16 cellular contexts compared by ENCODE assay signal in the genomic region with DNA sequence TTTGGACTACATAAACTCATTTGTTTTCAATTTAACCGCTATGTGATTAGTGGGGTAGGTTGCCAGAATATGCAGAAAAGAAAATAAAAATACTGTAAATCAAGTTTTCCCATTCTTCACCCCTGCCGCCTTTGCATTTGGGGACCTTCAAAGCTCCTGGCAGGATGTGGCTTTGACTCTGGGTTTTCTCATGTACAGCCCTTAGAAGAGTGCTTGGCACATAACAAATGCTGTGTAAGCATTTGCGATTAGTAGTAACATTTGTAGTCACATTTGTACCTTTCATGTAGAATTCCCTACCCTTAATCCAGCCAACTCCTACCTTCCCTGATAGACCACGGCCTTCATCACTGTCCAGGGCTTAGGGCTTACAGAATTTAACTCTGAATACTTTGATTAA.
DNase-seq lines count a peak whose midpoint lies in the region; ATAC-seq, FAIRE-seq and TF ChIP-seq lines count a peak whose summit lies in the region.
"Had no signal": no experiment of that assay in that cellular context is flagged by ENCODE, and none has a peak within 500 bp of the region (broad histone marks: within the 10 kb centered on the region; RNA-seq: fewer than 3 reads in every experiment).

No MANE protein-coding gene starts in this region.

- intact Hi-C loops in HepG2 (cut with micrococcal nuclease; ENCODE audit: unreplicated experiment): no loop called here
- intact Hi-C loops in right lobe of liver (cut with DNase I): no loop called here
- intact Hi-C loops in sigmoid colon (cut with DNase I): no loop called here

- no peaks in the 10 kb centered on the region for H3K36me3 Mint-ChIP-seq in GM23338 (ENCODE audit: low read depth)

- TF ChIP-seq POLR2A in HepG2 (IDR thresholded peaks at IDR 0.05; ENCODE audit: insufficient read depth in 1 of 2, low read depth in 2 of 2, low read length in 2 of 2): no peak
- no peak for TF ChIP-seq POLR2A in right lobe of liver (IDR thresholded peaks at IDR 0.05)
- no peak for TF ChIP-seq POLR2A in sigmoid colon (IDR thresholded peaks at IDR 0.05)

- in situ Hi-C loops in HepG2 (cut with HindIII; ENCODE audit: extremely low pct_ligation_motif_present, low pct_unique_long_range_greater_than_20kb): no loop called here

- POLR2A ChIA-PET in HepG2 (lab: Yijun Ruan, JAX): interaction anchor here (2.2 to 5.7 kb wide), 5 partner anchors 20 to 58 kb away, joined by 10 to 66 read pairs (median 25); no protein-coding TSS in a partner anchor

- no peak overlapping the region for H3K9ac ChIP-seq in HepG2 (ENCODE audit: insufficient read depth, low read depth, low read length)

- no peak overlapping the region for H3K4me2 ChIP-seq in HepG2 (ENCODE audit: low read depth, low read length)
- no peak overlapping the region for H3K4me2 ChIP-seq in GM23338

- CTCF ChIA-PET in HepG2 (lab: Yijun Ruan, JAX; ENCODE audit: low intra/inter-chr PET ratio, low total read pairs): no interaction called here

- DNase-seq in HepG2 (ENCODE audit: low spot score) (no peak), right lobe of liver (no peak), SJSA1 (ENCODE audit: low read depth in 1 of 2, low spot score in 2 of 2) (no peak), sigmoid colon (no peak), GM23338 (ENCODE audit: low spot score) (no peak), DMS153 (lab: John Stamatoyannopoulos, UW) (no peak)
- peak; percentile 9 for DNase-seq in central memory CD4-positive, alpha-beta T cell
- DNase-seq: activated CD4-positive, alpha-beta T cell treated with anti-CD3 and anti-CD28 coated beads, Interleukin-2, amount 50 U/mL, for 1 hour; activated effector memory CD4-positive, alpha-beta T cell treated with anti-CD3 and anti-CD28 coated beads, Interleukin-2, amount 50 U/mL, for 16 hours; mesendoderm; NCI-H82; Right ventricle myocardium superior; T-helper 9 cell; upper lobe of left lung had no signal

- H3K27ac ChIP-seq in HepG2 (ENCODE audit: extremely low read length, insufficient read depth, low read length) (no peak overlapping the region), right lobe of liver (peak overlapping the region in 1 of 3 donors; percentile 95), SJSA1 (peak overlapping the region; percentile 43), sigmoid colon (peak overlapping the region in 3 of 4 donors; percentile 49 to 64 (median 58)), GM23338 (ENCODE audit: low read depth) (no peak overlapping the region)

- TF ChIP-seq EP300 in HepG2 (IDR thresholded peaks at IDR 0.05; ENCODE audit: low read depth in 2 of 2, low read length in 2 of 2): no peak
- no peak for TF ChIP-seq EP300 in HepG2 (CRISPR knock-in tag; IDR thresholded peaks at IDR 0.05; ENCODE audit: borderline replicate concordance)
- TF ChIP-seq EP300 in sigmoid colon (IDR thresholded peaks at IDR 0.05): no peak

- no peaks in the 10 kb centered on the region for H4K20me1 ChIP-seq in HepG2 (ENCODE audit: insufficient read depth, low read length)
- H4K20me1 ChIP-seq in GM23338 (replicated peaks; ENCODE audit: insufficient read depth): no peaks in the 10 kb centered on the region

- peaks cover 21% of the 10 kb centered on the region; the same call in 1 of the 2 replicates for H3K9me2 ChIP-seq in GM23338 (ENCODE audit: insufficient read depth)

- no peaks in the 10 kb centered on the region for H3F3A ChIP-seq in GM23338 (replicated peaks; ENCODE audit: low read depth)

- H3K4me1 ChIP-seq in HepG2 (ENCODE audit: insufficient read depth, low read length) (peaks cover 86% of the 10 kb centered on the region), right lobe of liver (peaks cover 0 to 61% (median 21%) of the 10 kb centered on the region in 4 donors), SJSA1 (replicated peaks) (peaks cover 26% of the 10 kb centered on the region), sigmoid colon (peaks cover 0 to 61% (median 45%) of the 10 kb centered on the region in 4 donors), GM23338 (ENCODE audit: insufficient read depth) (no peaks in the 10 kb centered on the region)

- ATAC-seq in HepG2: no peak
- no peak for ATAC-seq in right lobe of liver
- ATAC-seq in HG03378 (IDR thresholded peaks at IDR 0.05; ENCODE audit: unreplicated experiment): no peak
- no peak for ATAC-seq in GM23338

- H3K9me3 ChIP-seq in HepG2 (ENCODE audit: low read length): no peaks in the 10 kb centered on the region
- no peaks in the 10 kb centered on the region for H3K9me3 ChIP-seq in right lobe of liver
- H3K9me3 ChIP-seq in SJSA1 (replicated peaks): no peaks in the 10 kb centered on the region
- no peaks in the 10 kb centered on the region for H3K9me3 ChIP-seq in sigmoid colon
- H3K9me3 ChIP-seq: upper lobe of left lung had no signal

- H3K27ac Mint-ChIP-seq in GM23338: no peak overlapping the region

- no peak overlapping the region for H2AFZ ChIP-seq in HepG2 (ENCODE audit: low read length)
- no peak overlapping the region for H2AFZ ChIP-seq in GM23338

- H3K27me3 ChIP-seq in HepG2 (ENCODE audit: control insufficient read depth in 1 of 2, insufficient read depth in 2 of 2, low read length in 2 of 2): no peaks in the 10 kb centered on the region
- H3K27me3 ChIP-seq in right lobe of liver: no peaks in the 10 kb centered on the region
- no peaks in the 10 kb centered on the region for H3K27me3 ChIP-seq in SJSA1 (replicated peaks)
- H3K27me3 ChIP-seq in sigmoid colon: no peaks in the 10 kb centered on the region
- no peaks in the 10 kb centered on the region for H3K27me3 ChIP-seq in GM23338 (ENCODE audit: insufficient read depth)
- H3K27me3 ChIP-seq: upper lobe of left lung had no signal

- H3K4me3 ChIP-seq in HepG2 (replicated peaks in 1 of 3; ENCODE audit: insufficient read depth in 1 of 3, low read depth in 2 of 3, low read length in 3 of 3): no peak overlapping the region
- no peak overlapping the region for H3K4me3 ChIP-seq in right lobe of liver
- no peak overlapping the region for H3K4me3 ChIP-seq in SJSA1
- no peak overlapping the region for H3K4me3 ChIP-seq in sigmoid colon
- H3K4me3 ChIP-seq in GM23338: no peak overlapping the region
- H3K4me3 ChIP-seq: upper lobe of left lung had no signal

- H3K9me3 Mint-ChIP-seq in GM23338: no peaks in the 10 kb centered on the region; the same call in 2 of the 3 replicates

- no peak overlapping the region for H3K4me3 Mint-ChIP-seq in GM23338

- no peaks in the 10 kb centered on the region for H3K79me2 ChIP-seq in HepG2 (ENCODE audit: insufficient read depth, low read length)
- no peaks in the 10 kb centered on the region for H3K79me2 ChIP-seq in GM23338 (replicated peaks; ENCODE audit: insufficient read depth)

- TF ChIP-seq RAD21 in HepG2 (CRISPR knock-in tag; IDR thresholded peaks at IDR 0.05): no peak

- 95% methylated on average over 4 of the region's 4 CpGs for whole genome bisulfite sequencing in HepG2 (ENCODE audit: low lambda C conversion rate)
- WGBS in right lobe of liver (ENCODE audit: insufficient coverage, low coverage, low lambda C conversion rate, missing lambda C conversion rate): 27% methylated on average over 3 of the region's 4 CpGs
- WGBS in sigmoid colon, 2 donors: 66 to 87% methylated on average over 4 of the region's 4 CpGs

- no peak for FAIRE-seq in HepG2 (lab: Jason Lieb, UNC)
- FAIRE-seq: endothelial cell of umbilical vein had no signal

- no peaks in the 10 kb centered on the region for H3K4me1 Mint-ChIP-seq in GM23338

- BruUV-seq in HepG2 (replicated peaks; lab: Mats Ljungman, UMichigan): no TSS peak

- H3K36me3 ChIP-seq in HepG2 (replicated peaks in 1 of 2; ENCODE audit: control insufficient read depth in 1 of 2, insufficient read depth in 2 of 2, low read length in 2 of 2) (no peaks in the 10 kb centered on the region), right lobe of liver (no peaks in the 10 kb centered on the region), SJSA1 (no peaks in the 10 kb centered on the region), sigmoid colon (no peaks in the 10 kb centered on the region), GM23338 (ENCODE audit: insufficient read depth) (no peaks in the 10 kb centered on the region)
- H3K36me3 ChIP-seq: upper lobe of left lung had no signal

- TF ChIP-seq CTCF in HepG2 (CRISPR knock-in tag; IDR thresholded peaks at IDR 0.05) (no peak), right lobe of liver (IDR thresholded peaks at IDR 0.05) (no peak), sigmoid colon (IDR thresholded peaks at IDR 0.05) (no peak), GM23338 (conservative IDR thresholded peaks at IDR 0.05; ENCODE audit: low read depth in 2 of 2) (no peak)

- no peaks in the 10 kb centered on the region for H3K27me3 Mint-ChIP-seq in GM23338 (ENCODE audit: insufficient read depth, low read depth, poor library complexity)

TF ChIP-seq in HepG2, 621 proteins besides CTCF, POLR2A, EP300 and RAD21 (continues in another document):
- peak; percentile 78 for TF ChIP-seq MAFF (IDR thresholded peaks at IDR 0.05; ENCODE audit: low read depth, low read length)
- TF ChIP-seq, protein P1, sequence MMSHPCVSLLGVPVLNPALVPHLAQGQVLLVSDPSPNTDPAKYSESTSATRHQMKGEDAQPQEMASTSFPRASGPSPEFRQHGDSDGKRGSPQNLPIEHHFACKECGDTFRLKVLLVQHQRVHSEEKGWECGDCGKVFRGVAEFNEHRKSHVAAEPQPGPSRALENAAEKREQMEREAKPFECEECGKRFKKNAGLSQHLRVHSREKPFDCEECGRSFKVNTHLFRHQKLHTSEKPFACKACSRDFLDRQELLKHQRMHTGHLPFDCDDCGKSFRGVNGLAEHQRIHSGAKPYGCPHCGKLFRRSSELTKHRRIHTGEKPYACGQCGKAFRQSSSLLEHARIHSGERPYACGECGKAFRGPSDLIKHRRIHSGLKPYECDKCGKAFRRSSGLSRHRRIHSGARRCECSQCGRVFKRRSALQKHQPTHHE (CRISPR knock-in tag; IDR thresholded peaks at IDR 0.05; ENCODE audit: borderline replicate concordance): no peak

TF ChIP-seq in GM23338, 12 proteins besides CTCF, POLR2A, EP300 and RAD21 (continues in another document):
- TF ChIP-seq STAT1 (IDR thresholded peaks at IDR 0.05; ENCODE audit: unreplicated experiment): no peak

Comparison
In these comparisons a context has a peak if more than half of its experiments do, and no peak if none do; other contexts are left out.
1. H3K27ac ChIP-seq: peak in SJSA1 (single experiment) and sigmoid colon (3 of 4); none in HepG2 (single experiment) and GM23338 (single experiment).